20 cellular contexts compared by ENCODE assay signal in genomic region chr1:178690496-178690895, GRCh38.
"Had no signal": no experiment of that assay in that cellular context is flagged by ENCODE, and none has a peak within 500 bp of the region (broad histone marks: within the 10 kb centered on the region; RNA-seq: fewer than 3 reads in every experiment).

No MANE protein-coding gene starts in this region.

- H3K27ac ChIP-seq: hepatocyte, upper lobe of right lung had no signal

- H3K4me3 ChIP-seq: hepatocyte, lung, upper lobe of right lung had no signal

- H3K4me2 ChIP-seq: hepatocyte had no signal

- H3K4me3 Mint-ChIP-seq: activated CD4-positive, alpha-beta T cell treated with anti-CD3 and anti-CD28 coated beads, Interleukin-2, amount 10 ng/mL, durations not matched to agents 7 days and 5 days; activated CD8-positive, alpha-beta T cell treated with anti-CD3 and anti-CD28 coated beads for 36 hours; activated naive CD4-positive, alpha-beta T cell treated with anti-CD3 and anti-CD28 coated beads, Interleukin-2, amount 50 U/mL, for 24 hours; activated T-helper 1 cell treated with anti-CD3 and anti-CD28 coated beads, Interleukin-12 subunit alpha, Interleukin-12 subunit beta, Interleukin-2, Interleukin-4 antibody, amounts not matched to agents 30 ng/mL and 10 ng/mL and 1 ng/mL, durations not matched to agents 14 hours and 24 hours and 36 hours; immature natural killer cell; naive thymus-derived CD4-positive, alpha-beta T cell had no signal

- H3K79me2 ChIP-seq: hepatocyte had no signal

- ATAC-seq: activated CD4-positive, CD25-positive, alpha-beta regulatory T cell treated with anti-CD3 and anti-CD28 coated beads, Interleukin-2, amount 50 U/mL, for 24 hours; activated CD8-positive, alpha-beta T cell treated with anti-CD3 and anti-CD28 coated beads for 36 hours; left lobe of liver; naive thymus-derived CD4-positive, alpha-beta T cell; stimulated activated naive CD8-positive, alpha-beta T cell treated with anti-CD3 and anti-CD28 coated beads, Interleukin-15, Interleukin-2, amounts not matched to agents 100 U/mL and 50 U/mL, for 24 hours; upper lobe of right lung had no signal

- H3K9me3 ChIP-seq: upper lobe of right lung had no signal

- H3K27ac Mint-ChIP-seq: activated CD4-positive, alpha-beta T cell treated with anti-CD3 and anti-CD28 coated beads, Interleukin-2, amount 10 ng/mL, durations not matched to agents 7 days and 5 days; activated CD8-positive, alpha-beta T cell treated with anti-CD3 and anti-CD28 coated beads for 36 hours; activated naive CD4-positive, alpha-beta T cell treated with anti-CD3 and anti-CD28 coated beads, Interleukin-2, amount 50 U/mL, for 24 hours; activated T-helper 1 cell treated with anti-CD3 and anti-CD28 coated beads, Interleukin-12 subunit alpha, Interleukin-12 subunit beta, Interleukin-2, Interleukin-4 antibody, amounts not matched to agents 30 ng/mL and 10 ng/mL and 1 ng/mL, durations not matched to agents 14 hours and 24 hours and 36 hours; immature natural killer cell; naive thymus-derived CD4-positive, alpha-beta T cell had no signal

- DNase-seq: activated CD4-positive, alpha-beta T cell treated with anti-CD3 and anti-CD28 coated beads, Interleukin-2, amount 10 ng/mL, durations not matched to agents 7 days and 5 days; activated CD8-positive, alpha-beta T cell treated with anti-CD3 and anti-CD28 coated beads for 36 hours; activated gamma-delta T cell treated with Interleukin-2 at 50 U/mL for 16 hours; aorta; central memory CD4-positive, alpha-beta T cell; dermis blood vessel endothelial cell; effector CD8-positive, alpha-beta T cell; erythroblast; foreskin melanocyte; immature natural killer cell; naive thymus-derived CD4-positive, alpha-beta T cell; stimulated activated CD4-positive, alpha-beta T cell treated with anti-CD3 and anti-CD28 coated beads, Interleukin-4, amount 100 ng/mL, for 24 hours; stimulated activated naive CD8-positive, alpha-beta T cell treated with anti-CD3 and anti-CD28 coated beads, Interleukin-15, Interleukin-2, amounts not matched to agents 100 U/mL and 50 U/mL, for 24 hours; upper lobe of right lung had no signal

- H3K9me3 Mint-ChIP-seq: activated CD4-positive, alpha-beta T cell treated with anti-CD3 and anti-CD28 coated beads, Interleukin-2, amount 10 ng/mL, durations not matched to agents 7 days and 5 days; activated CD8-positive, alpha-beta T cell treated with anti-CD3 and anti-CD28 coated beads for 36 hours; activated naive CD4-positive, alpha-beta T cell treated with anti-CD3 and anti-CD28 coated beads, Interleukin-2, amount 50 U/mL, for 24 hours; activated T-helper 1 cell treated with anti-CD3 and anti-CD28 coated beads, Interleukin-12 subunit alpha, Interleukin-12 subunit beta, Interleukin-2, Interleukin-4 antibody, amounts not matched to agents 30 ng/mL and 10 ng/mL and 1 ng/mL, durations not matched to agents 14 hours and 24 hours and 36 hours; immature natural killer cell had no signal

- H3K36me3 Mint-ChIP-seq: activated naive CD4-positive, alpha-beta T cell treated with anti-CD3 and anti-CD28 coated beads, Interleukin-2, amount 50 U/mL, for 24 hours; immature natural killer cell; naive thymus-derived CD4-positive, alpha-beta T cell had no signal

- H3K36me3 ChIP-seq: upper lobe of right lung had no signal

- H3K4me1 Mint-ChIP-seq: activated CD4-positive, alpha-beta T cell treated with anti-CD3 and anti-CD28 coated beads, Interleukin-2, amount 10 ng/mL, durations not matched to agents 7 days and 5 days; activated naive CD4-positive, alpha-beta T cell treated with anti-CD3 and anti-CD28 coated beads, Interleukin-2, amount 50 U/mL, for 24 hours; immature natural killer cell; naive thymus-derived CD4-positive, alpha-beta T cell had no signal

- H3K27me3 Mint-ChIP-seq: activated CD4-positive, alpha-beta T cell treated with anti-CD3 and anti-CD28 coated beads, Interleukin-2, amount 10 ng/mL, durations not matched to agents 7 days and 5 days; activated naive CD4-positive, alpha-beta T cell treated with anti-CD3 and anti-CD28 coated beads, Interleukin-2, amount 50 U/mL, for 24 hours had no signal

- H3K27me3 ChIP-seq: hepatocyte, upper lobe of right lung had no signal

- H2AFZ ChIP-seq: hepatocyte had no signal

- H3K4me1 ChIP-seq: upper lobe of right lung had no signal
